Comparison of ENCODE assay signal across 11 cellular contexts in the genomic region with DNA sequence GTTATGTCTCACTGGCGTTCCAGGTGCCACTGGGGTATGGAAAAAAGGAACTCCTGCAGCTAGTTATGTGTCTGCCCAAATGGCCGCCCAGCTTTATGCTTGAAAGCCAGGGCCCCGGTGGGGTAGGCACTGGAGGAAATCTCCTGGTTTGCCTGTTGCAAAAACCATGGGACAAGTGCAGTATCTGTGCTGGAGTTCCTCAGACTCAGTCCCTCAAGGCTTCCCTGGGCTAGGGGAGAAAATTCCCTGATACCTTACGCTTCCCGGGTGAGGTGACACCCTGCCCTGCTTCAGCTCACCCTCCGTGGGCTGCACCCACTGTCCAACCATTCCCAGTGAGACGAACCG.
"Had no signal": no experiment of that assay in that cellular context is flagged by ENCODE, and none has a peak within 500 bp of the region (broad histone marks: within the 10 kb centered on the region; RNA-seq: fewer than 3 reads in every experiment).

No MANE protein-coding gene starts in this region.

- H3K4me1 Mint-ChIP-seq: activated CD4-positive, alpha-beta memory T cell treated with anti-CD3 and anti-CD28 coated beads, Interleukin-2, amount 10 ng/mL, durations not matched to agents 7 days and 5 days; activated naive CD8-positive, alpha-beta T cell treated with anti-CD3 and anti-CD28 coated beads, Interleukin-2, amount 10 ng/mL, durations not matched to agents 7 days and 5 days had no signal

- H3K4me1 ChIP-seq: heart left ventricle, upper lobe of left lung had no signal

- H3K27me3 Mint-ChIP-seq: activated naive CD8-positive, alpha-beta T cell treated with anti-CD3 and anti-CD28 coated beads, Interleukin-2, amount 10 ng/mL, durations not matched to agents 7 days and 5 days had no signal

- H3K4me3 Mint-ChIP-seq: activated CD4-positive, alpha-beta memory T cell treated with anti-CD3 and anti-CD28 coated beads, Interleukin-2, amount 10 ng/mL, durations not matched to agents 7 days and 5 days; activated naive CD8-positive, alpha-beta T cell treated with anti-CD3 and anti-CD28 coated beads, Interleukin-2, amount 10 ng/mL, durations not matched to agents 7 days and 5 days; activated T-cell treated with anti-CD3 and anti-CD28 coated beads, Interleukin-2, amount 50 U/mL, for 72 hours had no signal

- H3K36me3 ChIP-seq: esophagus squamous epithelium, heart left ventricle, upper lobe of left lung had no signal

- H3K27me3 ChIP-seq: heart left ventricle, upper lobe of left lung had no signal

- ATAC-seq: activated T-cell treated with anti-CD3 and anti-CD28 coated beads, Interleukin-2, amount 50 U/mL, for 72 hours; heart left ventricle; left ventricle myocardium superior had no signal

- H3K9me3 ChIP-seq: esophagus squamous epithelium had no signal

- H3K4me3 ChIP-seq: esophagus squamous epithelium, heart left ventricle, upper lobe of left lung had no signal

- H3K27ac ChIP-seq: esophagus squamous epithelium, heart left ventricle, upper lobe of left lung had no signal

- DNase-seq: activated CD4-positive, alpha-beta memory T cell treated with anti-CD3 and anti-CD28 coated beads, Interleukin-2, amount 10 ng/mL, durations not matched to agents 7 days and 5 days; activated naive CD8-positive, alpha-beta T cell treated with anti-CD3 and anti-CD28 coated beads, Interleukin-2, amount 10 ng/mL, durations not matched to agents 7 days and 5 days; activated T-cell treated with anti-CD3 and anti-CD28 coated beads, Interleukin-2, amount 50 U/mL, for 72 hours; aorta; esophagus squamous epithelium; heart left ventricle; left ventricle myocardium superior; stimulated activated CD4-positive, alpha-beta T cell treated with anti-CD3 and anti-CD28 coated beads, Interleukin-2, amount 100 ng/mL, for 48 hours; stimulated activated naive CD4-positive, alpha-beta T cell treated with Interleukin-2 at 50 U/mL for 16 hours; T-helper 9 cell; upper lobe of left lung had no signal

- H3K27ac Mint-ChIP-seq: activated CD4-positive, alpha-beta memory T cell treated with anti-CD3 and anti-CD28 coated beads, Interleukin-2, amount 10 ng/mL, durations not matched to agents 7 days and 5 days; activated naive CD8-positive, alpha-beta T cell treated with anti-CD3 and anti-CD28 coated beads, Interleukin-2, amount 10 ng/mL, durations not matched to agents 7 days and 5 days; activated T-cell treated with anti-CD3 and anti-CD28 coated beads, Interleukin-2, amount 50 U/mL, for 72 hours had no signal
